1 cellular context compared by ENCODE assay signal in the genomic region with DNA sequence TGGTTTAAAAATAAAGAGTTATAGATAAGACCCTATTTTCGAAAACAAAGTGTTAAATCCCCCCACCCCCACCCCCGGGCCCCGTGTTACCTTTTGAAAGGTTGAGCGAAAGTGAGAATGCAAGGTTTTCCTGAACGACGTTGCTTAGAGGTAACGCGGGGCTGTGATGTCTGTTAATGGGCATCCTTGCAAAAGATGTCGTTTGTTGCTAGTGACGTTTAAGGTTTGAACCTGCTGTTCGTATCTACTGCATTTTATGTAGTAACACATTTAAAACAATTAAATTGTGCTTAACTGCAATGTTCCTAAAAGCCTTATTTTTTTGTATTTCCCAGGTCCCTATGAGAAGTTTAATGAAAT.
A peak's percentile ranks its signal among the peaks of the same experiment; 100 is the strongest.
TF ChIP-seq lines count a peak whose summit lies in the region.

No MANE protein-coding gene starts in this region.

TF ChIP-seq in GM12878, 131 proteins besides CTCF, POLR2A, EP300 and RAD21 (continued from another document):
- TF ChIP-seq, protein P1, sequence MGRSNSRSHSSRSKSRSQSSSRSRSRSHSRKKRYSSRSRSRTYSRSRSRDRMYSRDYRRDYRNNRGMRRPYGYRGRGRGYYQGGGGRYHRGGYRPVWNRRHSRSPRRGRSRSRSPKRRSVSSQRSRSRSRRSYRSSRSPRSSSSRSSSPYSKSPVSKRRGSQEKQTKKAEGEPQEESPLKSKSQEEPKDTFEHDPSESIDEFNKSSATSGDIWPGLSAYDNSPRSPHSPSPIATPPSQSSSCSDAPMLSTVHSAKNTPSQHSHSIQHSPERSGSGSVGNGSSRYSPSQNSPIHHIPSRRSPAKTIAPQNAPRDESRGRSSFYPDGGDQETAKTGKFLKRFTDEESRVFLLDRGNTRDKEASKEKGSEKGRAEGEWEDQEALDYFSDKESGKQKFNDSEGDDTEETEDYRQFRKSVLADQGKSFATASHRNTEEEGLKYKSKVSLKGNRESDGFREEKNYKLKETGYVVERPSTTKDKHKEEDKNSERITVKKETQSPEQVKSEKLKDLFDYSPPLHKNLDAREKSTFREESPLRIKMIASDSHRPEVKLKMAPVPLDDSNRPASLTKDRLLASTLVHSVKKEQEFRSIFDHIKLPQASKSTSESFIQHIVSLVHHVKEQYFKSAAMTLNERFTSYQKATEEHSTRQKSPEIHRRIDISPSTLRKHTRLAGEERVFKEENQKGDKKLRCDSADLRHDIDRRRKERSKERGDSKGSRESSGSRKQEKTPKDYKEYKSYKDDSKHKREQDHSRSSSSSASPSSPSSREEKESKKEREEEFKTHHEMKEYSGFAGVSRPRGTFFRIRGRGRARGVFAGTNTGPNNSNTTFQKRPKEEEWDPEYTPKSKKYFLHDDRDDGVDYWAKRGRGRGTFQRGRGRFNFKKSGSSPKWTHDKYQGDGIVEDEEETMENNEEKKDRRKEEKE (IDR thresholded peaks at IDR 0.05) = no peak
- TF ChIP-seq, protein P2, sequence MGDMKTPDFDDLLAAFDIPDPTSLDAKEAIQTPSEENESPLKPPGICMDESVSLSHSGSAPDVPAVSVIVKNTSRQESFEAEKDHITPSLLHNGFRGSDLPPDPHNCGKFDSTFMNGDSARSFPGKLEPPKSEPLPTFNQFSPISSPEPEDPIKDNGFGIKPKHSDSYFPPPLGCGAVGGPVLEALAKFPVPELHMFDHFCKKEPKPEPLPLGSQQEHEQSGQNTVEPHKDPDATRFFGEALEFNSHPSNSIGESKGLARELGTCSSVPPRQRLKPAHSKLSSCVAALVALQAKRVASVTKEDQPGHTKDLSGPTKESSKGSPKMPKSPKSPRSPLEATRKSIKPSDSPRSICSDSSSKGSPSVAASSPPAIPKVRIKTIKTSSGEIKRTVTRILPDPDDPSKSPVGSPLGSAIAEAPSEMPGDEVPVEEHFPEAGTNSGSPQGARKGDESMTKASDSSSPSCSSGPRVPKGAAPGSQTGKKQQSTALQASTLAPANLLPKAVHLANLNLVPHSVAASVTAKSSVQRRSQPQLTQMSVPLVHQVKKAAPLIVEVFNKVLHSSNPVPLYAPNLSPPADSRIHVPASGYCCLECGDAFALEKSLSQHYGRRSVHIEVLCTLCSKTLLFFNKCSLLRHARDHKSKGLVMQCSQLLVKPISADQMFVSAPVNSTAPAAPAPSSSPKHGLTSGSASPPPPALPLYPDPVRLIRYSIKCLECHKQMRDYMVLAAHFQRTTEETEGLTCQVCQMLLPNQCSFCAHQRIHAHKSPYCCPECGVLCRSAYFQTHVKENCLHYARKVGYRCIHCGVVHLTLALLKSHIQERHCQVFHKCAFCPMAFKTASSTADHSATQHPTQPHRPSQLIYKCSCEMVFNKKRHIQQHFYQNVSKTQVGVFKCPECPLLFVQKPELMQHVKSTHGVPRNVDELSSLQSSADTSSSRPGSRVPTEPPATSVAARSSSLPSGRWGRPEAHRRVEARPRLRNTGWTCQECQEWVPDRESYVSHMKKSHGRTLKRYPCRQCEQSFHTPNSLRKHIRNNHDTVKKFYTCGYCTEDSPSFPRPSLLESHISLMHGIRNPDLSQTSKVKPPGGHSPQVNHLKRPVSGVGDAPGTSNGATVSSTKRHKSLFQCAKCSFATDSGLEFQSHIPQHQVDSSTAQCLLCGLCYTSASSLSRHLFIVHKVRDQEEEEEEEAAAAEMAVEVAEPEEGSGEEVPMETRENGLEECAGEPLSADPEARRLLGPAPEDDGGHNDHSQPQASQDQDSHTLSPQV (IDR thresholded peaks at IDR 0.05) = no peak
- TF ChIP-seq NFXL1 (IDR thresholded peaks at IDR 0.05; ENCODE audit: borderline replicate concordance) (no peak), NR2C1 (IDR thresholded peaks at IDR 0.05) (no peak), RCOR1 (conservative IDR thresholded peaks at IDR 0.05; ENCODE audit: low read depth, low read length) (no peak), KLF5 (IDR thresholded peaks at IDR 0.05; ENCODE audit: partially characterized antibody) (no peak), CREB1 (IDR thresholded peaks at IDR 0.05; ENCODE audit: low read depth) (peak; percentile 68; the same call in 1 of the 2 replicates), MTA3 (IDR thresholded peaks at IDR 0.05; ENCODE audit: borderline replicate concordance, low read length) (no peak), CBX5 (IDR thresholded peaks at IDR 0.05; ENCODE audit: low read depth) (no peak)
- TF ChIP-seq, protein P3, sequence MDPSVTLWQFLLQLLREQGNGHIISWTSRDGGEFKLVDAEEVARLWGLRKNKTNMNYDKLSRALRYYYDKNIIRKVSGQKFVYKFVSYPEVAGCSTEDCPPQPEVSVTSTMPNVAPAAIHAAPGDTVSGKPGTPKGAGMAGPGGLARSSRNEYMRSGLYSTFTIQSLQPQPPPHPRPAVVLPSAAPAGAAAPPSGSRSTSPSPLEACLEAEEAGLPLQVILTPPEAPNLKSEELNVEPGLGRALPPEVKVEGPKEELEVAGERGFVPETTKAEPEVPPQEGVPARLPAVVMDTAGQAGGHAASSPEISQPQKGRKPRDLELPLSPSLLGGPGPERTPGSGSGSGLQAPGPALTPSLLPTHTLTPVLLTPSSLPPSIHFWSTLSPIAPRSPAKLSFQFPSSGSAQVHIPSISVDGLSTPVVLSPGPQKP (IDR thresholded peaks at IDR 0.05; ENCODE audit: low read depth, low read length) = no peak
